ENCODE assay signal across 24 cellular contexts in genomic region chr13:40404407-40404806, GRCh38.
"Had no signal": no experiment of that assay in that cellular context is flagged by ENCODE, and none has a peak within 500 bp of the region (broad histone marks: within the 10 kb centered on the region; RNA-seq: fewer than 3 reads in every experiment).

No MANE protein-coding gene starts in this region.

- H3K27ac ChIP-seq: brain microvascular endothelial cell, SK-N-MC had no signal

- H3K27me3 Mint-ChIP-seq: activated naive CD8-positive, alpha-beta T cell treated with anti-CD3 and anti-CD28 coated beads for 36 hours; activated T-helper 17 cell treated with anti-CD3 and anti-CD28 coated beads, Interleukin-2, amount 50 U/mL, for 72 hours; T-cell had no signal

- H3K4me3 ChIP-seq: SK-N-MC had no signal

- H3K36me3 Mint-ChIP-seq: activated naive CD8-positive, alpha-beta T cell treated with anti-CD3 and anti-CD28 coated beads for 36 hours; T-cell had no signal

- H3K9me3 Mint-ChIP-seq: activated CD4-positive, alpha-beta memory T cell treated with anti-CD3 and anti-CD28 coated beads, Interleukin-2, amount 10 ng/mL, durations not matched to agents 7 days and 5 days; activated naive CD4-positive, alpha-beta T cell treated with anti-CD3 and anti-CD28 coated beads for 36 hours; activated naive CD8-positive, alpha-beta T cell treated with anti-CD3 and anti-CD28 coated beads for 36 hours had no signal

- ATAC-seq: activated T-helper 17 cell treated with anti-CD3 and anti-CD28 coated beads, Interleukin-2, amount 50 U/mL, for 72 hours; T-cell had no signal

- H3K36me3 ChIP-seq: brain microvascular endothelial cell had no signal

- DNase-seq: activated CD4-positive, alpha-beta memory T cell treated with anti-CD3 and anti-CD28 coated beads, Interleukin-2, amount 10 ng/mL, durations not matched to agents 7 days and 5 days; activated CD4-positive, alpha-beta T cell treated with anti-CD3 and anti-CD28 coated beads, Interleukin-2, amount 50 U/mL, for 1 hour; activated CD4-positive, CD25-positive, alpha-beta regulatory T cell; activated gamma-delta T cell; activated naive CD4-positive, alpha-beta T cell treated with anti-CD3 and anti-CD28 coated beads for 36 hours; activated naive CD8-positive, alpha-beta T cell treated with anti-CD3 and anti-CD28 coated beads for 36 hours; activated T-cell treated with anti-CD3 and anti-CD28 coated beads for 4 hours; activated T-cell treated with anti-CD3 and anti-CD28 coated beads, Interleukin-2, amount 50 U/mL, for 48 hours; brain microvascular endothelial cell; MM.1S; NCI-H1105; NCI-H1436; NCI-H1694 treated with DMSO at 0.1 percent for 48 hours; NCI-H2029 treated with DMSO at 0.1 percent for 48 hours; NCI-H345; NCI-H510A; NCI-H526 treated with DMSO at 0.1 percent for 48 hours; NCI-H82; T-cell; T-helper 2 cell; T1000 had no signal

- FAIRE-seq: TTC549 had no signal

- H3K27ac Mint-ChIP-seq: activated CD4-positive, alpha-beta memory T cell treated with anti-CD3 and anti-CD28 coated beads, Interleukin-2, amount 10 ng/mL, durations not matched to agents 7 days and 5 days; activated naive CD4-positive, alpha-beta T cell treated with anti-CD3 and anti-CD28 coated beads for 36 hours; activated naive CD8-positive, alpha-beta T cell treated with anti-CD3 and anti-CD28 coated beads for 36 hours; activated T-helper 17 cell treated with anti-CD3 and anti-CD28 coated beads, Interleukin-2, amount 50 U/mL, for 72 hours; T-cell had no signal

- H3K27me3 ChIP-seq: brain microvascular endothelial cell had no signal

- H3K4me3 Mint-ChIP-seq: activated CD4-positive, alpha-beta memory T cell treated with anti-CD3 and anti-CD28 coated beads, Interleukin-2, amount 10 ng/mL, durations not matched to agents 7 days and 5 days; activated naive CD4-positive, alpha-beta T cell treated with anti-CD3 and anti-CD28 coated beads for 36 hours; activated naive CD8-positive, alpha-beta T cell treated with anti-CD3 and anti-CD28 coated beads for 36 hours; activated T-helper 17 cell treated with anti-CD3 and anti-CD28 coated beads, Interleukin-2, amount 50 U/mL, for 72 hours; T-cell had no signal
